ENCODE assay signal across 8 cellular contexts in the genomic region with DNA sequence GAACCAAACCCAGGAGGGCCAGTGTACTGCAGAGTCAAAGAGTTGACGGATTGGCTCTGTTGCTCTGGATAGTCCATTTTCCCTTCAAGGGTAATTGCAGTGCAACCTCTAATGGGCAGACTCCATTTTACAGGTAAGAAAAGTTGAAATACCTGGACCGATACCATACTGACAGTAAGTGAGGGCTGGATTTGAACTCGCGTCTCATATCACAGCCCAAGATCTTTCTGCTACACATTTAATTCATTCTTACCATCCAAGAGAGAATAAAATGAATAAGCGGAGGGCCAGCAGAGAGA. TPM values are rescaled to one million over a fixed set of nuclear protein-coding genes. Genes with fewer than 3 reads are reported as not detected.
DNase-seq lines count a peak whose midpoint lies in the region; ATAC-seq, FAIRE-seq and TF ChIP-seq lines count a peak whose summit lies in the region.

No MANE protein-coding gene starts in this region.

- H3K4me3 ChIP-seq in AG04450 (ENCODE audit: low read depth, low read length), result peak overlapping the region; percentile 88
- H3K4me3 ChIP-seq in bronchial epithelial cell (ENCODE audit: low read depth, low read length), result peak overlapping the region; percentile 98
- peak overlapping the region; percentile 61 for H3K4me3 ChIP-seq in mucosa of stomach (ENCODE audit: low read length)

- H3K9ac ChIP-seq in mucosa of stomach (ENCODE audit: low read length), result peak overlapping the region; percentile 11

- H3K9me3 ChIP-seq in AG04450 (ENCODE audit: control insufficient read depth, insufficient read depth, low read length) (no peaks in the 10 kb centered on the region; the same call in 1 of the 2 replicates), mucosa of stomach (ENCODE audit: control insufficient read depth, low read length) (no peaks in the 10 kb centered on the region)

- H3K36me3 ChIP-seq in bronchial epithelial cell (ENCODE audit: control insufficient read depth, insufficient read depth, low read length) (no peaks in the 10 kb centered on the region), mucosa of stomach (ENCODE audit: control insufficient read depth, insufficient read depth, low read length) (no peaks in the 10 kb centered on the region)

- TF ChIP-seq CTCF in AG04450 (IDR thresholded peaks at IDR 0.05; ENCODE audit: low read depth, low read length) (no peak), bronchial epithelial cell (IDR thresholded peaks at IDR 0.05; ENCODE audit: insufficient read depth, low read length, severe bottlenecking) (no peak)

- no peak overlapping the region for H3K27ac ChIP-seq in AG04450 (ENCODE audit: low read depth, low read length)

- H3K27me3 ChIP-seq in AG04450 (ENCODE audit: control insufficient read depth, insufficient read depth, low read length) (no peaks in the 10 kb centered on the region), bronchial epithelial cell (ENCODE audit: control insufficient read depth, insufficient read depth, low read length) (no peaks in the 10 kb centered on the region), mucosa of stomach (ENCODE audit: control insufficient read depth, insufficient read depth, low read length) (no peaks in the 10 kb centered on the region)

- POLR2A ChIA-PET in AG04450 (lab: Yijun Ruan, JAX), result interaction anchor here (0.7 kb wide), 1 partner anchor 16 kb away, joined by 4 read pairs; no protein-coding TSS in a partner anchor

- peaks cover 12% of the 10 kb centered on the region for H3K4me1 ChIP-seq in mucosa of stomach (ENCODE audit: control insufficient read depth, insufficient read depth, low read length)

- ATAC-seq in HG03378 (IDR thresholded peaks at IDR 0.05; ENCODE audit: unreplicated experiment), result peak; percentile 21
- no peak for ATAC-seq in GM21825 (IDR thresholded peaks at IDR 0.05; ENCODE audit: unreplicated experiment)

- FAIRE-seq in bronchial epithelial cell (lab: Jason Lieb, UNC), result no peak

- DNase-seq in AG04450 (ENCODE audit: low read depth, low spot score) (no peak), bronchial epithelial cell (ENCODE audit: low read depth) (no peak), kidney glomerular epithelial cell (lab: John Stamatoyannopoulos, UW) (no peak), inferior parietal cortex (ENCODE audit: extremely low spot score) (no peak), NCI-H128 (lab: John Stamatoyannopoulos, UW; ENCODE audit: unreplicated experiment) (no peak)

- CTCF ChIA-PET in AG04450 (lab: Charles Lee), result interaction anchor here (3.4 kb wide), 1 partner anchor 373 kb away, joined by 31 read pairs; no protein-coding TSS in a partner anchor

RNA-seq across cellular contexts. Expression of a gene that starts 0.4 kb away (rescaled TPM):
- 99.8 and 102 TPM in 2 replicates for polyA plus RNA-seq in AG04450 (2011; rRNA removed)
- 129 and 147 TPM in 2 replicates for polyA minus RNA-seq in AG04450 (2011; rRNA and poly(A)+ RNA removed)
- total RNA-seq in bronchial epithelial cell, result 41.9 and 42.1 TPM in 2 replicates

RNA-seq across cellular contexts. Expression of a gene that starts 7.7 kb away (rescaled TPM):
- 15.8 and 16.0 TPM in 2 replicates for polyA plus RNA-seq in AG04450 (2011; rRNA removed)
- polyA minus RNA-seq in AG04450 (2011; rRNA and poly(A)+ RNA removed), result 22.0 and 23.8 TPM in 2 replicates
- 6.1 and 7.6 TPM in 2 replicates for total RNA-seq in bronchial epithelial cell
